ENCODE assay signal across 15 cellular contexts in the genomic region with DNA sequence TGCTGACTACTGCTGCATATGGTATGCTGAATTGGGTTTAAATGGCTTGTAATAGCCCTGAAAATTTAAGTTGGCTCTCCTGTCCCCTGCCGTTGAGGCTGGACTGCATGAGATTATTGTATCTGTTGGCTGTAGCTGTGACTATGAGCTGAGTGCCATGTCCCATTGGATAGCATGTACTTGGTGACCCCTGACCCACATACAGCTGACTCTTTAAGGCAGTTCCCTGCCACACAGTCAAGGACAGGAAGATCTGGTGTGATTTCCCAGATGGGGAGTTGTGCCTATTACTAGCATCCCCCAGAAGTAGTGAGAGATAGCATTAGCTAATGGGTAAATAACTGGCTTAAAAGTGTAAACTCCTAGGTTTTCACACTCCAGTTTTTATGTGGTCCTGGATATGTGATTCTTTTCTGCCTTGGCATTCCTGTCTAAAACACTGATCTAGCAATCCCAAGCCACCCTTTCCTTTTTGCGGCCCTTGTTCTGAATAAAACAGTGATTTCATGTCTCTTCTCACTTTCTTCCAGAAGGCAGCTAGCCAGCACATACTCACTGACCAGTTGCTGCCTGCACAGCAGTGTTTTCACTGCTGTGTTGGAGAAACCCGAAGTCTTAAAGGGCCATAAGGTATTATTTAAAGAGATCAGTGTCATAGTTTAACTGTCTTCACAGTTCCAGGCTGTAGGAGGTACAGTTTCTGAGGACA. TPM values are rescaled to one million over a fixed set of nuclear protein-coding genes. Genes with fewer than 3 reads are reported as not detected.
DNase-seq lines count a peak whose midpoint lies in the region; ATAC-seq and TF ChIP-seq lines count a peak whose summit lies in the region.
"Had no signal": no experiment of that assay in that cellular context is flagged by ENCODE, and none has a peak within 500 bp of the region (broad histone marks: within the 10 kb centered on the region; RNA-seq: fewer than 3 reads in every experiment).

No MANE protein-coding gene starts in this region.

- H3K27ac ChIP-seq in breast epithelium (peak overlapping the region; percentile 4 to 36), right atrium auricular region (peak overlapping the region; percentile 72 to 76)
- H3K27ac ChIP-seq: BLaER1 treated with 17β-estradiol and CSF1 and Interleukin-3, amounts not matched to agents 10 nM and 100 nM; suprapubic skin had no signal

- H3K9me3 ChIP-seq in breast epithelium (no peaks in the 10 kb centered on the region), right atrium auricular region (no peaks in the 10 kb centered on the region)
- H3K9me3 ChIP-seq: BLaER1 treated with 17β-estradiol and CSF1 and Interleukin-3, amounts not matched to agents 10 nM and 100 nM; suprapubic skin had no signal

- H3K4me1 ChIP-seq in breast epithelium (no peaks in the 10 kb centered on the region), right atrium auricular region (peaks cover 0 to 54% of the 10 kb centered on the region in 2 donors)

- H3K4me3 ChIP-seq in breast epithelium (no peak overlapping the region), right atrium auricular region (no peak overlapping the region)
- H3K4me3 ChIP-seq: BLaER1 treated with 17β-estradiol and CSF1 and Interleukin-3, amounts not matched to agents 10 nM and 100 nM; suprapubic skin had no signal

- H3K27me3 ChIP-seq in breast epithelium (no peaks in the 10 kb centered on the region), right atrium auricular region (no peaks in the 10 kb centered on the region)
- H3K27me3 ChIP-seq: BLaER1 treated with 17β-estradiol and CSF1 and Interleukin-3, amounts not matched to agents 10 nM and 100 nM; suprapubic skin had no signal

- DNase-seq in EH (ENCODE audit: low read depth) (peak; percentile 56), breast epithelium (ENCODE audit: low spot score in 2 of 2) (no peak), right atrium auricular region (ENCODE audit: low spot score) (no peak), retina (peak; percentile 70), kidney glomerular epithelial cell (lab: John Stamatoyannopoulos, UW) (no peak), AML-193 (lab: John Stamatoyannopoulos, UW) (no peak)
- DNase-seq: activated CD4-positive, alpha-beta memory T cell treated with anti-CD3 and anti-CD28 coated beads for 36 hours; activated naive CD8-positive, alpha-beta T cell treated with anti-CD3 and anti-CD28 coated beads for 36 hours; NCI-H1092; NCI-H82; stimulated activated CD4-positive, alpha-beta T cell treated with anti-CD3 and anti-CD28 coated beads, Interleukin-2, amount 100 ng/mL, for 24 hours had no signal

- no peak for ATAC-seq in GM18517 (IDR thresholded peaks at IDR 0.05; ENCODE audit: unreplicated experiment)
- no peak for ATAC-seq in HG03520 (IDR thresholded peaks at IDR 0.05; ENCODE audit: unreplicated experiment)

- no peaks in the 10 kb centered on the region for H3K36me3 ChIP-seq in breast epithelium
- no peaks in the 10 kb centered on the region for H3K36me3 ChIP-seq in right atrium auricular region

- no peak for TF ChIP-seq CTCF in breast epithelium (IDR thresholded peaks at IDR 0.05)
- TF ChIP-seq CTCF in right atrium auricular region (IDR thresholded peaks at IDR 0.05), result no peak

- no peak for TF ChIP-seq POLR2A in breast epithelium (IDR thresholded peaks at IDR 0.05)

- intact Hi-C loops in breast epithelium (cut with DNase I; ENCODE audit: low total_unique reads), result no loop called here

RNA-seq across cellular contexts. Expression of a gene that starts 35.9 kb away (rescaled TPM):
- total RNA-seq in breast epithelium (1 to 10 TPM in 2 of 3 donors, under 1 TPM in 1; 0.33 to 3.2 (median 1.6) TPM), right atrium auricular region (1 to 10 TPM; 2.9 to 7.2 TPM)
- total RNA-seq: activated naive CD8-positive, alpha-beta T cell treated with anti-CD3 and anti-CD28 coated beads for 36 hours had no signal

Comparison
In these comparisons a context has a peak if more than half of its experiments do, and no peak if none do; other contexts are left out.
1. DNase-seq: peak in EH (single experiment) and retina (single experiment); none in breast epithelium (0 of 2), right atrium auricular region (single experiment), kidney glomerular epithelial cell (single experiment) and AML-193 (0 of 2).